Comparison of ENCODE assay signal across 8 cellular contexts in the genomic region with DNA sequence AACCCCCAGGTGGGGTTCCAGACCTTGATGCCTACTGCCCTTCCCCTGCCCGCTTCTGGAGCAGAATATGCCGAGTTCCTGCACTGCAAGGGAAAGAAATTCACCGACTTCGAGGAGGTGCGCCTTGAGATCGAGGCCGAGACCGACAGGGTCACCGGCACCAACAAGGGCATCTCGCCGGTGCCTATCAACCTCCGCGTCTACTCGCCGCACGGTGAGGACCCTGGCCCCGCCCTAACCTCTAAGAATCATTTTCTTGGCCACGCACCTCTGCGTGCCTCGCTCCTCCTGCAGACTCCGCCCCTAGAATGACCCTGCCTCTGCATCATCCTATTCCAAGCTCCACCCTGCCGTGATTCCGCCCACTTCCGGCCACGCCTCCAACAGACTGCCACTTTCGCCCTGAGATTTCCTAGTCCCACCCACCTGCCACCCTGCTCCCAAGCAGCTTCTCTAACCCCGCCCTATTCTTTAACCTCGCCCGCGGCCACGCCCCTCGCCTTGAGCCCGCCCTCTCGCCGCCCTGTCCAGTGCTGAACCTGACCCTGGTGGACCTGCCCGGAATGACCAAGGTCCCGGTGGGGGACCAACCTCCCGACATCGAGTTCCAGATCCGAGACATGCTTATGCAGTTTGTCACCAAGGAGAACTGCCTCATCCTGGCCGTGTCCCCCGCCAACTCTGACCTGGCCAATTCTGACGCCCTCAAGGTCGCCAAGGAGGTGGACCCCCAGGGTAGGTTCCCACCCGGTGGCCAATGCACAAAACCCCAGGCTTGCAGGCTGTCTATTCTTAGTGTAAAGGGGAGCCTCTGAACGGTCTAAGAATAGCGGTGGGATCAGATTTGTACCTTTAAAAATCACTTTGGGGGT. TPM values are rescaled to one million over a fixed set of nuclear protein-coding genes. Genes with fewer than 3 reads are reported as not detected.
DNase-seq lines count a peak whose midpoint lies in the region; ATAC-seq lines count a peak whose summit lies in the region.

No MANE protein-coding gene starts in this region.

- no peaks in the 10 kb centered on the region for H3K36me3 ChIP-seq in esophagus (ENCODE audit: control insufficient read depth in 2 of 2, insufficient read depth in 2 of 2, low read length in 1 of 2)
- peaks cover 0 to 3% of the 10 kb centered on the region in 2 donors for H3K36me3 ChIP-seq in mucosa of rectum (ENCODE audit: control insufficient read depth in 2 of 2, insufficient read depth in 2 of 2, low read length in 2 of 2)

- peak overlapping the region; percentile 35 to 36 for H3K4me3 ChIP-seq in esophagus (ENCODE audit: low read depth in 1 of 2, low read length in 2 of 2)
- peak overlapping the region; percentile 68 to 76 for H3K4me3 ChIP-seq in mucosa of rectum (ENCODE audit: low read length in 2 of 2)

- WGBS in esophagus, 2 donors: 17 to 19% methylated on average over 46 to 47 of the region's 47 CpGs

- H3K4me1 ChIP-seq in esophagus (ENCODE audit: control insufficient read depth in 2 of 2, insufficient read depth in 2 of 2, low read length in 1 of 2): peaks cover 6% of the 10 kb centered on the region in 2 donors
- H3K4me1 ChIP-seq in mucosa of rectum (ENCODE audit: control insufficient read depth in 2 of 2, insufficient read depth in 2 of 2, low read length in 2 of 2): peaks cover 6 to 10% of the 10 kb centered on the region in 2 donors

- H3K27ac ChIP-seq in esophagus (ENCODE audit: low read depth in 2 of 2, low read length in 1 of 2) (peak overlapping the region in 1 of 2 donors; percentile 6), mucosa of rectum (ENCODE audit: low read depth in 2 of 2, low read length in 2 of 2) (peak overlapping the region in 1 of 2 donors; percentile 38)

- peak; percentile 93 to 95 for DNase-seq in NOMO-1 (lab: John Stamatoyannopoulos, UW; ENCODE audit: unreplicated experiment in 2 of 2)
- DNase-seq in activated T-cell treated with anti-CD3 and anti-CD28 coated beads, Interleukin-2, amount 50 U/mL, for 1 hour: peak; percentile 90
- DNase-seq in stimulated activated CD8-positive, alpha-beta memory T cell treated with anti-CD3 and anti-CD28 coated beads, Interleukin-4, amount 100 ng/mL, for 4 hours (ENCODE audit: low read depth in 2 of 2, low spot score in 1 of 2): peak; percentile 75 to 82
- no peak for DNase-seq in SKM-1 (lab: John Stamatoyannopoulos, UW; ENCODE audit: unreplicated experiment)

- H3K27me3 ChIP-seq in esophagus (ENCODE audit: control insufficient read depth in 1 of 2, insufficient read depth in 2 of 2, low read length in 2 of 2) (no peaks in the 10 kb centered on the region), mucosa of rectum (ENCODE audit: control insufficient read depth in 2 of 2, insufficient read depth in 2 of 2, low read length in 2 of 2) (no peaks in the 10 kb centered on the region)

- peak; percentile 89 for ATAC-seq in GM18517 (IDR thresholded peaks at IDR 0.05; ENCODE audit: unreplicated experiment)
- ATAC-seq in HG03039 (IDR thresholded peaks at IDR 0.05; ENCODE audit: unreplicated experiment): peak; percentile 71

- peak overlapping the region; percentile 49 to 63 for H3K9ac ChIP-seq in mucosa of rectum (ENCODE audit: low read depth in 1 of 2, low read length in 2 of 2)

- H3K9me3 ChIP-seq in esophagus (ENCODE audit: control insufficient read depth in 2 of 2, insufficient read depth in 1 of 2, low read depth in 1 of 2, low read length in 1 of 2): no peaks in the 10 kb centered on the region
- no peaks in the 10 kb centered on the region for H3K9me3 ChIP-seq in mucosa of rectum (ENCODE audit: control insufficient read depth in 2 of 2, low read length in 2 of 2)

RNA-seq across cellular contexts. Expression of a gene that starts 15.6 kb away (rescaled TPM):
- 1 to 10 TPM; 2.4 to 4.6 TPM for polyA plus RNA-seq in esophagus

RNA-seq across cellular contexts. Expression of a gene that starts 27.4 kb away (rescaled TPM):
- 10 to 100 TPM; 39.8 to 39.9 TPM for polyA plus RNA-seq in esophagus

RNA-seq across cellular contexts. Expression of a gene that starts 57.1 kb away (rescaled TPM):
- 100 to 1,000 TPM in 1 of 2 donors, 10 to 100 TPM in 1; 63.3 to 114 TPM for polyA plus RNA-seq in esophagus

RNA-seq across cellular contexts. Expression of a gene that starts 57.3 kb away (rescaled TPM):
- 10 to 100 TPM; 16.9 to 32.7 TPM for polyA plus RNA-seq in esophagus

RNA-seq across cellular contexts. Expression of a gene that starts 58.7 kb away (rescaled TPM):
- 100 to 1,000 TPM in 1 of 2 donors, 10 to 100 TPM in 1; 77.5 to 104 TPM for polyA plus RNA-seq in esophagus
